In the genomic region with DNA sequence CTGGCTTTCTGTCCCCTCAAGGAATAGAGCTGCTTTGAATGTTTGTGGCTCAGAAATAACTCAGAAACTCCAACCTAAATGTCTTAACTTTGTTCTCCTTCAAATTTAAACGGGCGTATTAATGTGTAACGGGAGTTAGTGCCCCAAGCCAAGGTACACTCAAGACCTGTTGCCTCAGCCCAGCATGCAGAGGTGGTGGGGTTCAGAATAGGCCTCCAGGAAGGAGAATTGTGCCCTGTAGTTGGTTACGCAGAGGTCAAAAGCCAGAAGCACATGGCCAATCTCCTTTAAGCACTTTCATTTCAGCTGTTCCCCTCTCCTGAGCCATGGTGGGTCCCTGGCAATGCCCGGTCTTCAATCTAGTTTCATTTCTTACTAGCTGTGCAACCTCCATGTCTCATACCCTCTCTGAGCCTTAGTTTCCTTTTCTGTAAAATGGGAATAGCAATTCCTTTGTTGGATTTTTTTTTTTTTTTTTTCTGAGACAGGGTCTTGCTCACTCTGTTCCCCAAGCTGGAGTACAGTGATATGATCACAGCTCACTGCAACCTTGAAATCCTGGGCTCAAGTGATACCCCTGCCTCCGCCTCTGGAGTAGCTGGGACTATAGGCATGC, we compare ENCODE assay signal across 1 cellular context.
TF ChIP-seq lines count a peak whose summit lies in the region.

No MANE protein-coding gene starts in this region.

TF ChIP-seq in HepG2, 621 proteins besides CTCF, POLR2A, EP300 and RAD21:
- TF ChIP-seq, protein P1, sequence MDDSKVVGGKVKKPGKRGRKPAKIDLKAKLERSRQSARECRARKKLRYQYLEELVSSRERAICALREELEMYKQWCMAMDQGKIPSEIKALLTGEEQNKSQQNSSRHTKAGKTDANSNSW (CRISPR knock-in tag; IDR thresholded peaks at IDR 0.05; ENCODE audit: borderline replicate concordance) = no peak
- peak; percentile 73; the same call in 1 of the 2 replicates for TF ChIP-seq ZNF629 (CRISPR knock-in tag; conservative IDR thresholded peaks at IDR 0.05)
